ENCODE assay signal across 28 cellular contexts in genomic region chrX:31232506-31232905, GRCh38.
A peak's percentile ranks its signal among the peaks of the same experiment; 100 is the strongest.
DNase-seq lines count a peak whose midpoint lies in the region; ATAC-seq and TF ChIP-seq lines count a peak whose summit lies in the region.
"Had no signal": no experiment of that assay in that cellular context is flagged by ENCODE, and none has a peak within 500 bp of the region (broad histone marks: within the 10 kb centered on the region; RNA-seq: fewer than 3 reads in every experiment).

No MANE protein-coding gene starts in this region.

- intact Hi-C loops in heart right ventricle (cut with DNase I): no loop called here

- peaks cover 6% of the 10 kb centered on the region for H3K36me3 Mint-ChIP-seq in endodermal cell (ENCODE audit: low read depth)
- H3K36me3 Mint-ChIP-seq: brain; CD4-positive, CD25-positive, alpha-beta regulatory T cell had no signal

- no peak overlapping the region for H3K4me3 Mint-ChIP-seq in endodermal cell
- H3K4me3 Mint-ChIP-seq: activated CD4-positive, alpha-beta T cell treated with anti-CD3 and anti-CD28 coated beads for 36 hours; activated CD8-positive, alpha-beta T cell treated with anti-CD3 and anti-CD28 coated beads for 36 hours; CD4-positive, CD25-positive, alpha-beta regulatory T cell; stimulated activated naive B cell treated with anti-CD40 and anti-IgM and Interleukin-4, amounts not matched to agents 10 μg/mL and 1 μg/mL and 100 μg/mL, for 72 hours; T-helper 2 cell treated with Interferon-gamma antibody and Interleukin-4, amounts not matched to agents 5 μg/mL and 100 μg/mL, for 36 hours had no signal

- H4K20me1 ChIP-seq in SU-DHL-6 (ENCODE audit: low read depth, low read length): no peaks in the 10 kb centered on the region

- no peak overlapping the region for H3K27ac Mint-ChIP-seq in endodermal cell
- H3K27ac Mint-ChIP-seq: activated CD4-positive, alpha-beta T cell treated with anti-CD3 and anti-CD28 coated beads for 36 hours; activated CD8-positive, alpha-beta T cell treated with anti-CD3 and anti-CD28 coated beads for 36 hours; CD4-positive, CD25-positive, alpha-beta regulatory T cell; T-helper 2 cell treated with Interferon-gamma antibody and Interleukin-4, amounts not matched to agents 5 μg/mL and 100 μg/mL, for 36 hours had no signal

- no peaks in the 10 kb centered on the region for H3K9me2 ChIP-seq in SU-DHL-6 (replicated peaks; ENCODE audit: insufficient read depth, low read length)

- H3K9me3 ChIP-seq in SU-DHL-6 (ENCODE audit: insufficient read depth, low read length): no peaks in the 10 kb centered on the region
- H3K9me3 ChIP-seq in endodermal cell (ENCODE audit: control insufficient read depth, low read length): no peaks in the 10 kb centered on the region
- no peaks in the 10 kb centered on the region for H3K9me3 ChIP-seq in heart right ventricle
- H3K9me3 ChIP-seq: A549, gastrocnemius medialis, upper lobe of left lung had no signal

- H2AFZ ChIP-seq in SU-DHL-6 (ENCODE audit: low read depth, low read length, severe bottlenecking): no peak overlapping the region

- H3K27me3 ChIP-seq in SU-DHL-6 (ENCODE audit: low read length) (no peaks in the 10 kb centered on the region), endodermal cell (ENCODE audit: control insufficient read depth, insufficient read depth, low read length, poor library complexity, severe bottlenecking) (no peaks in the 10 kb centered on the region), heart right ventricle (peaks cover 0 to 15% (median 0%) of the 10 kb centered on the region in 7 donors)
- H3K27me3 ChIP-seq: gastrocnemius medialis, upper lobe of left lung had no signal

- DNase-seq in NCI-H524 (lab: John Stamatoyannopoulos, UW) (peak; percentile 9 to 12), NCI-H524 treated with DMSO at 0.1 percent for 48 hours (lab: John Stamatoyannopoulos, UW) (no peak), endodermal cell (peak; percentile 51), NCI-H2227 treated with DMSO at 0.1 percent for 48 hours (lab: John Stamatoyannopoulos, UW) (no peak), heart right ventricle (no peak)
- DNase-seq: activated CD4-positive, alpha-beta T cell treated with anti-CD3 and anti-CD28 coated beads for 36 hours; activated CD8-positive, alpha-beta memory T cell treated with anti-CD3 and anti-CD28 coated beads, Interleukin-2, amount 50 U/mL, for 48 hours; activated CD8-positive, alpha-beta T cell treated with anti-CD3 and anti-CD28 coated beads for 36 hours; activated naive CD4-positive, alpha-beta T cell treated with anti-CD3 and anti-CD28 coated beads, Interleukin-2, amount 50 U/mL, for 16 hours; CD4-positive, CD25-positive, alpha-beta regulatory T cell; gastrocnemius medialis; hippocampal formation; mammary epithelial cell; NCI-H1048; NCI-H1694 treated with DMSO at 0.1 percent for 48 hours; NCI-H2171; NCI-H510A; Right ventricle myocardium superior; stimulated activated naive B cell treated with anti-CD40 and anti-IgM and Interleukin-4, amounts not matched to agents 10 μg/mL and 1 μg/mL and 100 μg/mL, for 72 hours; upper lobe of left lung had no signal

- H3K9me3 Mint-ChIP-seq in endodermal cell: peaks cover 49% of the 10 kb centered on the region
- H3K9me3 Mint-ChIP-seq: activated CD8-positive, alpha-beta T cell treated with anti-CD3 and anti-CD28 coated beads for 36 hours; brain; CD4-positive, CD25-positive, alpha-beta regulatory T cell; stimulated activated naive B cell treated with anti-CD40 and anti-IgM and Interleukin-4, amounts not matched to agents 10 μg/mL and 1 μg/mL and 100 μg/mL, for 72 hours; T-helper 2 cell treated with Interferon-gamma antibody and Interleukin-4, amounts not matched to agents 5 μg/mL and 100 μg/mL, for 36 hours had no signal

- WGBS in endodermal cell (ENCODE audit: insufficient coverage in 1 of 2, insufficient read length in 1 of 2), 2 experiments: 70 to 100% methylated on average over 1 to 2 of the region's 3 CpGs
- 74 to 78% methylated on average over 3 of the region's 3 CpGs for WGBS in heart right ventricle, 2 donors

- ATAC-seq in GM18858 (IDR thresholded peaks at IDR 0.05; ENCODE audit: unreplicated experiment) (no peak), SK-N-SH treated with all-trans-retinoic acid at 6 μM for 48 hours (no peak), heart right ventricle (no peak)
- ATAC-seq: A549; activated CD4-positive, alpha-beta T cell treated with anti-CD3 and anti-CD28 coated beads for 36 hours; activated CD8-positive, alpha-beta T cell treated with anti-CD3 and anti-CD28 coated beads for 36 hours; gastrocnemius medialis; K562; stimulated activated naive B cell treated with anti-CD40 and anti-IgM and Interleukin-4, amounts not matched to agents 10 μg/mL and 1 μg/mL and 100 μg/mL, for 72 hours had no signal

- H3K36me3 ChIP-seq in SU-DHL-6 (ENCODE audit: low read length) (no peaks in the 10 kb centered on the region), endodermal cell (ENCODE audit: control insufficient read depth, insufficient read depth, low read length) (no peaks in the 10 kb centered on the region), heart right ventricle (no peaks in the 10 kb centered on the region)
- H3K36me3 ChIP-seq: gastrocnemius medialis, upper lobe of left lung had no signal

- peaks cover 19% of the 10 kb centered on the region for H3K4me1 Mint-ChIP-seq in endodermal cell
- H3K4me1 Mint-ChIP-seq: activated CD4-positive, alpha-beta T cell treated with anti-CD3 and anti-CD28 coated beads for 36 hours; CD4-positive, CD25-positive, alpha-beta regulatory T cell had no signal

- H3K4me1 ChIP-seq in endodermal cell (ENCODE audit: control insufficient read depth, insufficient read depth, low read length) (no peaks in the 10 kb centered on the region), heart right ventricle (peaks cover 0 to 11% (median 0%) of the 10 kb centered on the region in 9 donors)
- H3K4me1 ChIP-seq: A549, gastrocnemius medialis had no signal

- no peaks in the 10 kb centered on the region for H3K27me3 Mint-ChIP-seq in endodermal cell (ENCODE audit: insufficient read depth)
- H3K27me3 Mint-ChIP-seq: activated CD4-positive, alpha-beta T cell treated with anti-CD3 and anti-CD28 coated beads for 36 hours; activated CD8-positive, alpha-beta T cell treated with anti-CD3 and anti-CD28 coated beads for 36 hours; CD4-positive, CD25-positive, alpha-beta regulatory T cell; stimulated activated naive B cell treated with anti-CD40 and anti-IgM and Interleukin-4, amounts not matched to agents 10 μg/mL and 1 μg/mL and 100 μg/mL, for 72 hours had no signal

- H3F3A ChIP-seq in SU-DHL-6 (ENCODE audit: insufficient read depth): peaks cover 53% of the 10 kb centered on the region

- peaks cover 60% of the 10 kb centered on the region for H3K79me2 ChIP-seq in SU-DHL-6 (ENCODE audit: insufficient read depth, low read length)

- peak overlapping the region; percentile 72 for H3K4me2 ChIP-seq in SU-DHL-6 (ENCODE audit: low read depth, low read length, poor library complexity, severe bottlenecking)
- H3K4me2 ChIP-seq: A549 had no signal

- H3K27ac ChIP-seq in SU-DHL-6 (ENCODE audit: low read depth, low read length) (peak overlapping the region; percentile 99), endodermal cell (ENCODE audit: low read depth, low read length) (no peak overlapping the region), heart right ventricle (no peak overlapping the region)
- H3K27ac ChIP-seq: A549, gastrocnemius medialis, skin epidermis, upper lobe of left lung had no signal

- TF ChIP-seq CTCF in SU-DHL-6 (IDR thresholded peaks at IDR 0.05; ENCODE audit: insufficient read depth, low read length, poor library complexity, severe bottlenecking) (no peak), endodermal cell (conservative IDR thresholded peaks at IDR 0.05) (no peak), heart right ventricle (IDR thresholded peaks at IDR 0.05) (no peak)

- H3K4me3 ChIP-seq in SU-DHL-6 (ENCODE audit: insufficient read depth, low read length, poor library complexity, severe bottlenecking): no peak overlapping the region
- H3K4me3 ChIP-seq in endodermal cell (ENCODE audit: low read length): no peak overlapping the region
- H3K4me3 ChIP-seq in heart right ventricle: no peak overlapping the region
- H3K4me3 ChIP-seq: A549, gastrocnemius medialis, K562, skin epidermis, upper lobe of left lung had no signal

- H3K9ac ChIP-seq in SU-DHL-6 (ENCODE audit: low read length): peak overlapping the region; percentile 54
- no peak overlapping the region for H3K9ac ChIP-seq in endodermal cell (ENCODE audit: extremely low read depth, low read length, poor library complexity, severe bottlenecking)

TF ChIP-seq in SK-N-SH treated with all-trans-retinoic acid at 6 μM for 48 hours, 23 proteins besides CTCF, POLR2A, EP300 and RAD21 (continues in another document):
- TF ChIP-seq CSDC2 (CRISPR knock-in tag; IDR thresholded peaks at IDR 0.05) (no peak), ZFP3 (CRISPR knock-in tag; IDR thresholded peaks at IDR 0.05) (no peak), ZNF70 (CRISPR knock-in tag; IDR thresholded peaks at IDR 0.05) (no peak), PATZ1 (CRISPR knock-in tag; IDR thresholded peaks at IDR 0.05; ENCODE audit: borderline replicate concordance) (no peak), TCF4 (CRISPR knock-in tag; IDR thresholded peaks at IDR 0.05; ENCODE audit: borderline replicate concordance) (no peak), CSRNP3 (CRISPR knock-in tag; IDR thresholded peaks at IDR 0.05) (no peak)

Comparison
In these comparisons a context has a peak if more than half of its experiments do, and no peak if none do; other contexts are left out.
1. DNase-seq: peak in NCI-H524 (2 of 2) and endodermal cell (single experiment); none in NCI-H524 treated with DMSO at 0.1 percent for 48 hours (single experiment), NCI-H2227 treated with DMSO at 0.1 percent for 48 hours (single experiment) and heart right ventricle (0 of 2).